1 cellular context compared by ENCODE assay signal in the genomic region with DNA sequence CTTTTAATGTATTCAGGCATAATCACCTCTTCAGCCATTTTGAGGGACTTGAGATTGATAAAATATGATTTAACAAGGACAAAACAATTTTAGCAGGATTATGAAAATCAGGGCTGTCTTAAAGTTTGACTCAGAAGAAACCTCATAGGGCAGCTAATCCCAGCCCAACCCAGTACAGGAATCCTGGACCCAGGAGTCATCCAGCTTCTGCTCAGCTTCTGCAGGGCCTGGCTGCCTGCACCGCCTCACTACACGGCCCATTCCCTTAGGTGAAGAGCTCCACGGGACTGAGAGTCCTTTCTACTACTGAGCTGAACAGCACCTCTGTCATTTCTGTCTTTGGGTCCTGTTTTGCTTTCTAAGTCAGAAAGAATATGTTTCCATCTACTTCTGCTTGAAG.
TF ChIP-seq lines count a peak whose summit lies in the region.

No MANE protein-coding gene starts in this region.

TF ChIP-seq in HepG2, 621 proteins besides CTCF, POLR2A, EP300 and RAD21:
- no peak for TF ChIP-seq ZEB1 (IDR thresholded peaks at IDR 0.05; ENCODE audit: insufficient replicate concordance, low read depth)
- no peak for TF ChIP-seq MED13 (CRISPR knock-in tag; IDR thresholded peaks at IDR 0.05)
- no peak for TF ChIP-seq MAF1 (CRISPR knock-in tag; IDR thresholded peaks at IDR 0.05; ENCODE audit: borderline replicate concordance)
- TF ChIP-seq, protein P1, sequence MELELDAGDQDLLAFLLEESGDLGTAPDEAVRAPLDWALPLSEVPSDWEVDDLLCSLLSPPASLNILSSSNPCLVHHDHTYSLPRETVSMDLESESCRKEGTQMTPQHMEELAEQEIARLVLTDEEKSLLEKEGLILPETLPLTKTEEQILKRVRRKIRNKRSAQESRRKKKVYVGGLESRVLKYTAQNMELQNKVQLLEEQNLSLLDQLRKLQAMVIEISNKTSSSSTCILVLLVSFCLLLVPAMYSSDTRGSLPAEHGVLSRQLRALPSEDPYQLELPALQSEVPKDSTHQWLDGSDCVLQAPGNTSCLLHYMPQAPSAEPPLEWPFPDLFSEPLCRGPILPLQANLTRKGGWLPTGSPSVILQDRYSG (CRISPR knock-in tag; IDR thresholded peaks at IDR 0.05): no peak
- no peak for TF ChIP-seq SALL2 (CRISPR knock-in tag; IDR thresholded peaks at IDR 0.05)
- TF ChIP-seq TP53 (CRISPR knock-in tag; conservative IDR thresholded peaks at IDR 0.05): no peak
- TF ChIP-seq POGZ (CRISPR knock-in tag; IDR thresholded peaks at IDR 0.05): no peak
- TF ChIP-seq ZNF879 (CRISPR knock-in tag; IDR thresholded peaks at IDR 0.05): no peak
- no peak for TF ChIP-seq ZNF883 (CRISPR knock-in tag; IDR thresholded peaks at IDR 0.05; ENCODE audit: not compliant biosample characterization)
- no peak for TF ChIP-seq ZFY (CRISPR knock-in tag; IDR thresholded peaks at IDR 0.05)
- no peak for TF ChIP-seq HCFC1 (IDR thresholded peaks at IDR 0.05; ENCODE audit: low read depth, low read length)
- no peak for TF ChIP-seq ZNF569 (CRISPR knock-in tag; IDR thresholded peaks at IDR 0.05; ENCODE audit: borderline replicate concordance)
- TF ChIP-seq KMT2A (CRISPR knock-in tag; IDR thresholded peaks at IDR 0.05): no peak
- no peak for TF ChIP-seq ZNF547 (CRISPR knock-in tag; IDR thresholded peaks at IDR 0.05)
- TF ChIP-seq, protein P2, sequence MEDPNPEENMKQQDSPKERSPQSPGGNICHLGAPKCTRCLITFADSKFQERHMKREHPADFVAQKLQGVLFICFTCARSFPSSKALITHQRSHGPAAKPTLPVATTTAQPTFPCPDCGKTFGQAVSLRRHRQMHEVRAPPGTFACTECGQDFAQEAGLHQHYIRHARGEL (CRISPR knock-in tag; IDR thresholded peaks at IDR 0.05): no peak
- TF ChIP-seq, protein P3, sequence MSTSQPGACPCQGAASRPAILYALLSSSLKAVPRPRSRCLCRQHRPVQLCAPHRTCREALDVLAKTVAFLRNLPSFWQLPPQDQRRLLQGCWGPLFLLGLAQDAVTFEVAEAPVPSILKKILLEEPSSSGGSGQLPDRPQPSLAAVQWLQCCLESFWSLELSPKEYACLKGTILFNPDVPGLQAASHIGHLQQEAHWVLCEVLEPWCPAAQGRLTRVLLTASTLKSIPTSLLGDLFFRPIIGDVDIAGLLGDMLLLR (CRISPR knock-in tag; IDR thresholded peaks at IDR 0.05): no peak
- TF ChIP-seq CHD4 (IDR thresholded peaks at IDR 0.05; ENCODE audit: borderline replicate concordance, low read length): no peak
- no peak for TF ChIP-seq EHMT2 (IDR thresholded peaks at IDR 0.05; ENCODE audit: borderline replicate concordance, low read depth, low read length)
- TF ChIP-seq ASH2L (IDR thresholded peaks at IDR 0.05; ENCODE audit: insufficient read length, low read depth, low read length): no peak
